Comparison of ENCODE assay signal across 1 cellular context in the genomic region with DNA sequence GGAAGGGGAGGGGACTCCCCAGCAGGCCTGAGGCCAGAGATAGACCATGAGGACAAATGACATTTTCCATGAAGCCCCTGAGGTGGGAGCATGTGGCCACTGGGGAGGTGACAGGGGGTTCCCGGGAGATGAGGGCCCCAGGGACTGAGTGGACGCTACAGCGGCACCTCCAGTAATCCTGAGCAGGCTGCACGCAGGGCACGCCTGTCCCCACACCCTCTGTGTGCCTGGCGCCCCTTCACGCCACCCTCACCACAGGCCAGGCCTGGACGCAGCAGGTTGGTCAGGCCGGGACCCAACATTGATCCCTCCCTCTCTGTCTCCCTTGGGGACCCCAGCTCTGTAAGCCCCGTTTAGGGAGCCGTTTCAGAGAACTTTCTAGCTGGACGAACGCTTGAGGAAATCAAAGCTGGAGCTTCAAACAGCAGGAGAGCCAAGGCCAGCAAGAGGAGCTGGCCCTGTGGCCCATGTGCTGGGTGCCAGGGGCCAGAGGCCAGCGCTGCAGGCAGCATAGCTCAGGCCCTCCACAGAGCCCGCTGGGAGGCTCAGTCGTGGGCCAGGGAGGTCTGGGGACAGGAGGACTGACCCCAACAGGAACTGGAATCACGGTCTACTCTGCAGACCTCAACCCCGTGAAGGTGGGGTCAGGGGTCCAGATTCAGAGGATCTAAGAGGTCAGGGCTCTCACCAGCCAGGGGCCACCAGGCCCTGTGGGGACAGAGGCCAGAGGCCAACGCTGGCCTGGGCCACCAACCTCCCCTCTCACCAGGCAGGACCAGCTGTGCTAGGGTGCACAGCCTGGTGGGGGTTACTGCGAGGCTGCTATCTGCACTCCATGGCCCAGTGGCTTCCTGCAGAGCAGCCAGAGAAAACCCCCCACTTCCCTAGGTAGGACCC.
TF ChIP-seq lines count a peak whose summit lies in the region.

No MANE protein-coding gene starts in this region.

TF ChIP-seq in K562, 482 proteins besides CTCF, POLR2A, EP300 and RAD21:
- TF ChIP-seq RBFOX2 (IDR thresholded peaks at IDR 0.05; ENCODE audit: low read depth, low read length) (peak; percentile 47; the same call in 1 of the 2 replicates), ZNF24 (IDR thresholded peaks at IDR 0.05) (no peak), PYGO2 (tag; IDR thresholded peaks at IDR 0.05) (no peak), POLR2G (IDR thresholded peaks at IDR 0.05; ENCODE audit: low read depth, low read length) (peak; percentile 56)
- TF ChIP-seq, protein P1, sequence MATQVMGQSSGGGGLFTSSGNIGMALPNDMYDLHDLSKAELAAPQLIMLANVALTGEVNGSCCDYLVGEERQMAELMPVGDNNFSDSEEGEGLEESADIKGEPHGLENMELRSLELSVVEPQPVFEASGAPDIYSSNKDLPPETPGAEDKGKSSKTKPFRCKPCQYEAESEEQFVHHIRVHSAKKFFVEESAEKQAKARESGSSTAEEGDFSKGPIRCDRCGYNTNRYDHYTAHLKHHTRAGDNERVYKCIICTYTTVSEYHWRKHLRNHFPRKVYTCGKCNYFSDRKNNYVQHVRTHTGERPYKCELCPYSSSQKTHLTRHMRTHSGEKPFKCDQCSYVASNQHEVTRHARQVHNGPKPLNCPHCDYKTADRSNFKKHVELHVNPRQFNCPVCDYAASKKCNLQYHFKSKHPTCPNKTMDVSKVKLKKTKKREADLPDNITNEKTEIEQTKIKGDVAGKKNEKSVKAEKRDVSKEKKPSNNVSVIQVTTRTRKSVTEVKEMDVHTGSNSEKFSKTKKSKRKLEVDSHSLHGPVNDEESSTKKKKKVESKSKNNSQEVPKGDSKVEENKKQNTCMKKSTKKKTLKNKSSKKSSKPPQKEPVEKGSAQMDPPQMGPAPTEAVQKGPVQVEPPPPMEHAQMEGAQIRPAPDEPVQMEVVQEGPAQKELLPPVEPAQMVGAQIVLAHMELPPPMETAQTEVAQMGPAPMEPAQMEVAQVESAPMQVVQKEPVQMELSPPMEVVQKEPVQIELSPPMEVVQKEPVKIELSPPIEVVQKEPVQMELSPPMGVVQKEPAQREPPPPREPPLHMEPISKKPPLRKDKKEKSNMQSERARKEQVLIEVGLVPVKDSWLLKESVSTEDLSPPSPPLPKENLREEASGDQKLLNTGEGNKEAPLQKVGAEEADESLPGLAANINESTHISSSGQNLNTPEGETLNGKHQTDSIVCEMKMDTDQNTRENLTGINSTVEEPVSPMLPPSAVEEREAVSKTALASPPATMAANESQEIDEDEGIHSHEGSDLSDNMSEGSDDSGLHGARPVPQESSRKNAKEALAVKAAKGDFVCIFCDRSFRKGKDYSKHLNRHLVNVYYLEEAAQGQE (CRISPR knock-in tag; IDR thresholded peaks at IDR 0.05; ENCODE audit: low read depth) = no peak
- TF ChIP-seq, protein P2, sequence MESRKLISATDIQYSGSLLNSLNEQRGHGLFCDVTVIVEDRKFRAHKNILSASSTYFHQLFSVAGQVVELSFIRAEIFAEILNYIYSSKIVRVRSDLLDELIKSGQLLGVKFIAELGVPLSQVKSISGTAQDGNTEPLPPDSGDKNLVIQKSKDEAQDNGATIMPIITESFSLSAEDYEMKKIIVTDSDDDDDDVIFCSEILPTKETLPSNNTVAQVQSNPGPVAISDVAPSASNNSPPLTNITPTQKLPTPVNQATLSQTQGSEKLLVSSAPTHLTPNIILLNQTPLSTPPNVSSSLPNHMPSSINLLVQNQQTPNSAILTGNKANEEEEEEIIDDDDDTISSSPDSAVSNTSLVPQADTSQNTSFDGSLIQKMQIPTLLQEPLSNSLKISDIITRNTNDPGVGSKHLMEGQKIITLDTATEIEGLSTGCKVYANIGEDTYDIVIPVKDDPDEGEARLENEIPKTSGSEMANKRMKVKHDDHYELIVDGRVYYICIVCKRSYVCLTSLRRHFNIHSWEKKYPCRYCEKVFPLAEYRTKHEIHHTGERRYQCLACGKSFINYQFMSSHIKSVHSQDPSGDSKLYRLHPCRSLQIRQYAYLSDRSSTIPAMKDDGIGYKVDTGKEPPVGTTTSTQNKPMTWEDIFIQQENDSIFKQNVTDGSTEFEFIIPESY (CRISPR knock-in tag; IDR thresholded peaks at IDR 0.05) = no peak
- TF ChIP-seq, protein P3, sequence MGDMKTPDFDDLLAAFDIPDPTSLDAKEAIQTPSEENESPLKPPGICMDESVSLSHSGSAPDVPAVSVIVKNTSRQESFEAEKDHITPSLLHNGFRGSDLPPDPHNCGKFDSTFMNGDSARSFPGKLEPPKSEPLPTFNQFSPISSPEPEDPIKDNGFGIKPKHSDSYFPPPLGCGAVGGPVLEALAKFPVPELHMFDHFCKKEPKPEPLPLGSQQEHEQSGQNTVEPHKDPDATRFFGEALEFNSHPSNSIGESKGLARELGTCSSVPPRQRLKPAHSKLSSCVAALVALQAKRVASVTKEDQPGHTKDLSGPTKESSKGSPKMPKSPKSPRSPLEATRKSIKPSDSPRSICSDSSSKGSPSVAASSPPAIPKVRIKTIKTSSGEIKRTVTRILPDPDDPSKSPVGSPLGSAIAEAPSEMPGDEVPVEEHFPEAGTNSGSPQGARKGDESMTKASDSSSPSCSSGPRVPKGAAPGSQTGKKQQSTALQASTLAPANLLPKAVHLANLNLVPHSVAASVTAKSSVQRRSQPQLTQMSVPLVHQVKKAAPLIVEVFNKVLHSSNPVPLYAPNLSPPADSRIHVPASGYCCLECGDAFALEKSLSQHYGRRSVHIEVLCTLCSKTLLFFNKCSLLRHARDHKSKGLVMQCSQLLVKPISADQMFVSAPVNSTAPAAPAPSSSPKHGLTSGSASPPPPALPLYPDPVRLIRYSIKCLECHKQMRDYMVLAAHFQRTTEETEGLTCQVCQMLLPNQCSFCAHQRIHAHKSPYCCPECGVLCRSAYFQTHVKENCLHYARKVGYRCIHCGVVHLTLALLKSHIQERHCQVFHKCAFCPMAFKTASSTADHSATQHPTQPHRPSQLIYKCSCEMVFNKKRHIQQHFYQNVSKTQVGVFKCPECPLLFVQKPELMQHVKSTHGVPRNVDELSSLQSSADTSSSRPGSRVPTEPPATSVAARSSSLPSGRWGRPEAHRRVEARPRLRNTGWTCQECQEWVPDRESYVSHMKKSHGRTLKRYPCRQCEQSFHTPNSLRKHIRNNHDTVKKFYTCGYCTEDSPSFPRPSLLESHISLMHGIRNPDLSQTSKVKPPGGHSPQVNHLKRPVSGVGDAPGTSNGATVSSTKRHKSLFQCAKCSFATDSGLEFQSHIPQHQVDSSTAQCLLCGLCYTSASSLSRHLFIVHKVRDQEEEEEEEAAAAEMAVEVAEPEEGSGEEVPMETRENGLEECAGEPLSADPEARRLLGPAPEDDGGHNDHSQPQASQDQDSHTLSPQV (IDR thresholded peaks at IDR 0.05) = no peak
